In the genomic region with DNA sequence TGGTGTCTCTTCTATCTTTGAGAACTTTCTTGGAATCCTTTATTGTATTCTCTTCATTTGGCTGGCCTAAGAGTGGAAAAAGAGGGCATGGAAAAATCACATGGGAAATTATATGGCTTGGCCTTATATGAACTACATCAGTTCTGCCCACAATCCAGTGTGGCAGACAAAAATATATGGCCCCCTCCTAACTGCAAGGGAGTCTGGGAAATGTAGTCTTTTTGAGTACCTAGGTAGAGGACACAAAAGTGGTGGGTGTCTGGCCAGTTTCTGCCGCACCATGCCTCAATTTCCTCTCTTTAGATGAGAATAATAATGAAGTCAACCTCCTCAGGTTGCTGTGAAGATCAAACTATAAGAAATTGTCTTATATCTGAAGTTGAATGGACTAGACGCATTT, we compare ENCODE assay signal across 21 cellular contexts.
"Had no signal": no experiment of that assay in that cellular context is flagged by ENCODE, and none has a peak within 500 bp of the region (broad histone marks: within the 10 kb centered on the region; RNA-seq: fewer than 3 reads in every experiment).

No MANE protein-coding gene starts in this region.

- H3K9me3 Mint-ChIP-seq: natural killer cell; stimulated activated memory B cell treated with anti-CD40 and anti-IgM and Interleukin-4, amounts not matched to agents 10 μg/mL and 1 μg/mL and 100 μg/mL, for 72 hours had no signal

- H3K9me3 ChIP-seq: lower lobe of right lung, ovary, psoas muscle, spleen, testis, tibial artery had no signal

- ATAC-seq: left ventricle myocardium superior; lower lobe of right lung; natural killer cell; right cardiac atrium; stimulated activated memory B cell treated with anti-CD40 and anti-IgM and Interleukin-4, amounts not matched to agents 10 μg/mL and 1 μg/mL and 100 μg/mL, for 72 hours; stimulated activated naive CD8-positive, alpha-beta T cell treated with anti-CD3 and anti-CD28 coated beads, Interleukin-15, Interleukin-2, amounts not matched to agents 100 U/mL and 50 U/mL, for 24 hours had no signal

- H3K36me3 ChIP-seq: lower lobe of right lung, ovary, spleen, tibial artery had no signal

- H3K4me3 ChIP-seq: dorsolateral prefrontal cortex, lower lobe of right lung, ovary, psoas muscle, skin epidermis, spleen, testis, tibial artery had no signal

- H3K27ac ChIP-seq: dorsolateral prefrontal cortex, lower lobe of right lung, ovary, psoas muscle, skin epidermis, spleen, testis, tibial artery had no signal

- H3K36me3 Mint-ChIP-seq: natural killer cell; stimulated activated memory B cell treated with anti-CD40 and anti-IgM and Interleukin-4, amounts not matched to agents 10 μg/mL and 1 μg/mL and 100 μg/mL, for 72 hours; type B pancreatic cell had no signal

- H3K4me3 Mint-ChIP-seq: natural killer cell; stimulated activated memory B cell treated with anti-CD40 and anti-IgM and Interleukin-4, amounts not matched to agents 10 μg/mL and 1 μg/mL and 100 μg/mL, for 72 hours; type B pancreatic cell had no signal

- H3K27me3 ChIP-seq: dorsolateral prefrontal cortex, ovary, spleen, testis, tibial artery had no signal

- FAIRE-seq: frontal cortex had no signal

- H3K4me1 ChIP-seq: lower lobe of right lung, psoas muscle, spleen, testis, tibial artery had no signal

- H3K4me1 Mint-ChIP-seq: natural killer cell; stimulated activated memory B cell treated with anti-CD40 and anti-IgM and Interleukin-4, amounts not matched to agents 10 μg/mL and 1 μg/mL and 100 μg/mL, for 72 hours had no signal

- DNase-seq: dorsolateral prefrontal cortex; effector CD4-positive, alpha-beta T cell; hypothalamus; left ventricle myocardium superior; lower lobe of right lung; natural killer cell; occipital lobe; ovary; posterior cingulate gyrus; psoas muscle; right cardiac atrium; spleen; stimulated activated CD4-positive, alpha-beta T cell treated with anti-CD3 and anti-CD28 coated beads, Interleukin-4, amount 100 ng/mL, for 4 hours; stimulated activated naive CD8-positive, alpha-beta T cell treated with anti-CD3 and anti-CD28 coated beads, Interleukin-15, Interleukin-2, amounts not matched to agents 100 U/mL and 50 U/mL, for 24 hours; substantia nigra; testis; tibial artery had no signal

- H3K27ac Mint-ChIP-seq: natural killer cell; stimulated activated memory B cell treated with anti-CD40 and anti-IgM and Interleukin-4, amounts not matched to agents 10 μg/mL and 1 μg/mL and 100 μg/mL, for 72 hours; type B pancreatic cell had no signal
